In genomic region chr19:47653856-47654255, GRCh38 we compare ENCODE assay signal across 20 cellular contexts.
"Had no signal": no experiment of that assay in that cellular context is flagged by ENCODE, and none has a peak within 500 bp of the region (broad histone marks: within the 10 kb centered on the region; RNA-seq: fewer than 3 reads in every experiment).

No MANE protein-coding gene starts in this region.

- ATAC-seq: activated CD8-positive, alpha-beta T cell treated with anti-CD3 and anti-CD28 coated beads, Interleukin-2, amount 10 ng/mL, durations not matched to agents 7 days and 5 days; T-cell had no signal

- H3K4me3 Mint-ChIP-seq: activated CD8-positive, alpha-beta T cell treated with anti-CD3 and anti-CD28 coated beads, Interleukin-2, amount 10 ng/mL, durations not matched to agents 7 days and 5 days; brain; T-cell had no signal

- H3K36me3 ChIP-seq: cardiac muscle cell, Peyer's patch had no signal

- H3K4me3 ChIP-seq: cardiac muscle cell, Peyer's patch, SK-N-MC had no signal

- H3K27ac ChIP-seq: cardiac muscle cell, Peyer's patch, SK-N-MC had no signal

- DNase-seq: activated CD4-positive, alpha-beta T cell treated with anti-CD3 and anti-CD28 coated beads for 48 hours; activated CD4-positive, alpha-beta T cell treated with anti-CD3 and anti-CD28 coated beads, Interleukin-2, amount 50 U/mL, for 4 hours; activated CD4-positive, CD25-positive, alpha-beta regulatory T cell treated with anti-CD3 and anti-CD28 coated beads, Interleukin-2, amount 50 U/mL, for 72 hours; activated CD8-positive, alpha-beta memory T cell treated with anti-CD3 and anti-CD28 coated beads, Interleukin-2, amount 50 U/mL, for 48 hours; activated CD8-positive, alpha-beta T cell treated with anti-CD3 and anti-CD28 coated beads, Interleukin-2, amount 10 ng/mL, durations not matched to agents 7 days and 5 days; activated naive CD4-positive, alpha-beta T cell treated with anti-CD3 and anti-CD28 coated beads, Interleukin-2, amount 50 U/mL, for 16 hours; activated T-cell treated with anti-CD3 and anti-CD28 coated beads, Interleukin-2, amount 50 U/mL, for 1 hour; amygdala; NCI-H1105 treated with DMSO at 0.1 percent for 48 hours; NCI-H1436 treated with DMSO at 0.1 percent for 48 hours; NCI-H187 treated with DMSO at 0.1 percent for 48 hours; NCI-H2081 treated with DMSO at 0.1 percent for 48 hours; NCI-H446; NCI-H524; Peyer's patch; SIG-M5; T-cell had no signal

- H3K9me3 ChIP-seq: Peyer's patch had no signal

- H3K27me3 Mint-ChIP-seq: brain, T-cell had no signal

- H3K27me3 ChIP-seq: cardiac muscle cell, Peyer's patch had no signal

- H3K27ac Mint-ChIP-seq: activated CD8-positive, alpha-beta T cell treated with anti-CD3 and anti-CD28 coated beads, Interleukin-2, amount 10 ng/mL, durations not matched to agents 7 days and 5 days; T-cell had no signal
